In the genomic region with DNA sequence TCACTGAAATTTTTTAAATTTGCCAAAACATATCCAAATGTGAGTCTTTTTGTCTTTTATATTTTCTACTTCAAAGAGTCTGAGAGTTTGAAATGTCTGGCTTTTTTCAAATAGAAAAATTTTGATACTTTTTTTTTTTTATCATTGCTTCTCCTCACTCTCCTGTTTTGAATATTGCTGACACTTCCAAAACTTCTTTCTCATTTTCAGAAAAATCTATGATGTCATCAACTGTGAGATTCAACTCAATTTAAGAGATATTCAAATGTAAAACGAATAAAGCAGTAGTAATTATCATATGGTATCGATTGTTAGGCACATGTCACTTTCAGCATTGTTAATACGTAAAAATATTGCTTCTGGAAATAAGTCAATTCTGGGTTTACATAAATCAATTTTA, we compare ENCODE assay signal across 33 cellular contexts.
"Had no signal": no experiment of that assay in that cellular context is flagged by ENCODE, and none has a peak within 500 bp of the region (broad histone marks: within the 10 kb centered on the region; RNA-seq: fewer than 3 reads in every experiment).

No MANE protein-coding gene starts in this region.

- H3K36me3 ChIP-seq: adrenal gland, brain microvascular endothelial cell, breast epithelium had no signal

- H3K4me3 ChIP-seq: adrenal gland, body of pancreas, breast epithelium had no signal

- H3K4me1 ChIP-seq: adrenal gland, body of pancreas, breast epithelium had no signal

- H3K9me3 ChIP-seq: adrenal gland, body of pancreas, breast epithelium had no signal

- H3K27ac ChIP-seq: adrenal gland, body of pancreas, brain microvascular endothelial cell, breast epithelium, VCaP had no signal

- H3K27me3 ChIP-seq: adrenal gland, body of pancreas, brain microvascular endothelial cell, breast epithelium had no signal

- DNase-seq: activated B cell treated with CpG ODN at 0.5 μM for 24 hours; activated CD4-positive, alpha-beta memory T cell treated with anti-CD3 and anti-CD28 coated beads for 36 hours; activated CD4-positive, alpha-beta T cell treated with anti-CD3 and anti-CD28 coated beads for 4 hours; activated CD4-positive, alpha-beta T cell treated with anti-CD3 and anti-CD28 coated beads, Interleukin-2, amount 10 ng/mL, durations not matched to agents 24 days and 14 days; activated CD4-positive, alpha-beta T cell treated with anti-CD3 and anti-CD28 coated beads, Interleukin-2, amount 50 U/mL, for 1 hour; activated CD4-positive, alpha-beta T cell treated with anti-CD3 and anti-CD28 coated beads, Interleukin-2, amount 50 U/mL, for 4 hours; activated CD4-positive, CD25-positive, alpha-beta regulatory T cell treated with anti-CD3 and anti-CD28 coated beads, Interleukin-2, amount 50 U/mL, for 72 hours; activated CD8-positive, alpha-beta memory T cell treated with anti-CD3 and anti-CD28 coated beads, Interleukin-2, amount 50 U/mL, for 4 hours; activated CD8-positive, alpha-beta T cell treated with anti-CD3 and anti-CD28 coated beads for 36 hours; activated effector memory CD4-positive, alpha-beta T cell treated with anti-CD3 and anti-CD28 coated beads, Interleukin-2, amount 50 U/mL, for 16 hours; activated gamma-delta T cell treated with Interleukin-2 at 50 U/mL for 16 hours; activated naive CD4-positive, alpha-beta T cell; activated naive CD4-positive, alpha-beta T cell treated with anti-CD3 and anti-CD28 coated beads for 36 hours; activated naive CD4-positive, alpha-beta T cell treated with anti-CD3 and anti-CD28 coated beads, Interleukin-2, amount 50 U/mL, for 16 hours; activated naive CD8-positive, alpha-beta T cell treated with anti-CD3 and anti-CD28 coated beads for 36 hours; activated T-cell treated with anti-CD3 and anti-CD28 coated beads for 4 hours; activated T-cell treated with anti-CD3 and anti-CD28 coated beads, Interleukin-2, amount 50 U/mL, for 1 hour; activated T-cell treated with anti-CD3 and anti-CD28 coated beads, Interleukin-2, amount 50 U/mL, for 4 hours; activated T-cell treated with anti-CD3 and anti-CD28 coated beads, Interleukin-2, amount 50 U/mL, for 72 hours; adrenal gland; amniotic stem cell; aorta; body of pancreas; brain microvascular endothelial cell; central memory CD4-positive, alpha-beta T cell; T-helper 2 cell; T-helper 9 cell had no signal

- ATAC-seq: activated CD8-positive, alpha-beta T cell treated with anti-CD3 and anti-CD28 coated beads for 36 hours; activated naive CD4-positive, alpha-beta T cell treated with anti-CD3 and anti-CD28 coated beads, Interleukin-2, amount 50 U/mL, for 72 hours; activated T-cell treated with anti-CD3 and anti-CD28 coated beads, Interleukin-2, amount 50 U/mL, for 4 hours; activated T-cell treated with anti-CD3 and anti-CD28 coated beads, Interleukin-2, amount 50 U/mL, for 72 hours; activated T-helper 17 cell treated with anti-CD3 and anti-CD28 coated beads, Interleukin-2, amount 50 U/mL, for 72 hours; body of pancreas had no signal

- FAIRE-seq: astrocyte, TTC549 had no signal
